In the genomic region with DNA sequence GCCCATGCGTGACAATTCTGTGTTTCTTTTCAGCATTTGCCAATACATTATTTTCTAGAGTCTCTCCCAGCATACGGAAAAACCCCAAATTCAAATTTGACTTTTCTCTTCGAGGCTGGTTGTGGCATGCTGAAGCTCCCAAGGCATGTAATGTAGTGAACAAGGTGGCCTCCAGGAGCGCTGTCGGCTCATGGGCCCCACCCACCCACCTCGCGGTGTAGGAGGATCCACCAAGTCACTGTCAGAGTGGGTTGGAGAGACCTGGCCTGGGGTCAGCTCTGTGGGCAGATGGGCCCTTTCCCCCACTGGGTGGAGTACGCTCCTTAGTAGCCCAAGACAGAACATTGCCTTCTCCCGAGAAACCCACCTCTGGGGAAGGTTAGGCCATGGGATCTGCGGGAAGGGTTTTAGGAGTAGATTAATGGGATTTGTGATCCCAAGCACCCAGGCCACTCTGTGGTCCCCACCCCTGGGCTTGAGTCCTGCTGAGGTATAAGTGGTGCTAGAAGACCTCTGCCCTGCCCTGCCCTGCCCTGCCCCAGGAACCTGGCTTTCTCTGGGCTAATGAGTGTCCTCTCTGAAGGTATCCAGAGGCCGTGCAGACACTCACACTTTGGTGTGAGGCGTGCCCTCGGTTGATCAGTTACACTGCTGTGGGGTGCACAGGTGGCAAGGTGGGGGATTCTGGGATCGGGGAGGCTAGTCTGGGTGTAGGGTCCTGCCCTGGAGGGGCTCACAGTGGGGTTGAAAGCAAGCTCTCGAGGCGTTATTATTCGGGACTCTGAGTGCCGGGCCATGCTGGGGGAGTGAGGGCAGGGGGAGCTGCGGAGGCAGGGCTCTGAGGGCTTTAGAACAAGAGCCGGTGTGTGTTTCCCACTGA, we compare ENCODE assay signal across 16 cellular contexts.
DNase-seq lines count a peak whose midpoint lies in the region; ATAC-seq and TF ChIP-seq lines count a peak whose summit lies in the region.
"Had no signal": no experiment of that assay in that cellular context is flagged by ENCODE, and none has a peak within 500 bp of the region (broad histone marks: within the 10 kb centered on the region; RNA-seq: fewer than 3 reads in every experiment).

No MANE protein-coding gene starts in this region.

- in situ Hi-C loops in brain microvascular endothelial cell (cut with HindIII; ENCODE audit: low pct_ligation_motif_present, low sequenced_read_pairs), result no loop called here

- no peak for TF ChIP-seq CTCF in right atrium auricular region (IDR thresholded peaks at IDR 0.05)
- TF ChIP-seq CTCF in brain microvascular endothelial cell (IDR thresholded peaks at IDR 0.05; ENCODE audit: low read depth, low read length, missing control alignments), result peak; percentile 11
- TF ChIP-seq CTCF in upper lobe of right lung (IDR thresholded peaks at IDR 0.05), result no peak
- TF ChIP-seq CTCF in body of pancreas (IDR thresholded peaks at IDR 0.05), result no peak

- H3K27ac ChIP-seq in right atrium auricular region, result no peak overlapping the region
- H3K27ac ChIP-seq in brain microvascular endothelial cell, result no peak overlapping the region
- peak overlapping the region; percentile 96 for H3K27ac ChIP-seq in layer of hippocampus (ENCODE audit: low read depth, low read length)
- H3K27ac ChIP-seq in upper lobe of right lung, result no peak overlapping the region
- no peak overlapping the region for H3K27ac ChIP-seq in body of pancreas
- H3K27ac ChIP-seq: heart left ventricle, RWPE1, thyroid gland had no signal

- ATAC-seq in Right ventricle myocardium inferior, result no peak
- ATAC-seq in upper lobe of right lung, result no peak
- no peak for ATAC-seq in HG03095 (IDR thresholded peaks at IDR 0.05; ENCODE audit: unreplicated experiment)
- no peak for ATAC-seq in body of pancreas
- ATAC-seq: heart left ventricle had no signal

- no peaks in the 10 kb centered on the region for H3K36me3 ChIP-seq in right atrium auricular region
- H3K36me3 ChIP-seq in brain microvascular endothelial cell (replicated peaks), result no peaks in the 10 kb centered on the region
- H3K36me3 ChIP-seq in upper lobe of right lung, result no peaks in the 10 kb centered on the region
- H3K36me3 ChIP-seq in body of pancreas (replicated peaks in 1 of 2; ENCODE audit: insufficient read depth in 1 of 2, low read depth in 2 of 2), result no peaks in the 10 kb centered on the region
- H3K36me3 ChIP-seq: heart left ventricle, thyroid gland had no signal

- no peak overlapping the region for H3K4me3 ChIP-seq in right atrium auricular region
- no peak overlapping the region for H3K4me3 ChIP-seq in brain microvascular endothelial cell (ENCODE audit: low read depth, low read length)
- H3K4me3 ChIP-seq in upper lobe of right lung, result no peak overlapping the region
- no peak overlapping the region for H3K4me3 ChIP-seq in body of pancreas
- H3K4me3 ChIP-seq: heart left ventricle, thyroid gland had no signal

- H3K27me3 ChIP-seq in right atrium auricular region, result no peaks in the 10 kb centered on the region
- no peaks in the 10 kb centered on the region for H3K27me3 ChIP-seq in brain microvascular endothelial cell (replicated peaks)
- no peaks in the 10 kb centered on the region for H3K27me3 ChIP-seq in layer of hippocampus (ENCODE audit: control insufficient read depth, insufficient read depth, low read length)
- no peaks in the 10 kb centered on the region for H3K27me3 ChIP-seq in upper lobe of right lung
- no peaks in the 10 kb centered on the region for H3K27me3 ChIP-seq in body of pancreas
- H3K27me3 ChIP-seq: heart left ventricle, thyroid gland had no signal

- no peaks in the 10 kb centered on the region for H3K4me1 ChIP-seq in right atrium auricular region
- peaks cover 5% of the 10 kb centered on the region for H3K4me1 ChIP-seq in upper lobe of right lung
- H3K4me1 ChIP-seq in body of pancreas, result no peaks in the 10 kb centered on the region
- H3K4me1 ChIP-seq: heart left ventricle, thyroid gland had no signal

- WGBS in body of pancreas, 2 donors, result 86 to 96% methylated on average over 17 to 20 of the region's 20 CpGs

- peak; percentile 21 for DNase-seq in right atrium auricular region (ENCODE audit: low spot score)
- DNase-seq in Right ventricle myocardium inferior (ENCODE audit: missing footprints), result no peak
- DNase-seq in brain microvascular endothelial cell, result no peak
- DNase-seq in upper lobe of right lung, result peak; percentile 43
- DNase-seq in cerebellar cortex (ENCODE audit: low spot score), result no peak
- no peak for DNase-seq in body of pancreas
- DNase-seq: activated CD4-positive, alpha-beta T cell treated with anti-CD3 and anti-CD28 coated beads for 48 hours; activated naive CD4-positive, alpha-beta T cell treated with anti-CD3 and anti-CD28 coated beads for 36 hours; heart left ventricle; naive B cell; NCI-H2029; stimulated activated CD4-positive, alpha-beta T cell treated with anti-CD3 and anti-CD28 coated beads, Interleukin-12 subunit alpha, Interleukin-12 subunit beta, amount 100 ng/mL, for 4 hours; thyroid gland had no signal

- no peak for TF ChIP-seq POLR2A in body of pancreas (IDR thresholded peaks at IDR 0.05)

- H3K9me3 ChIP-seq in right atrium auricular region (no peaks in the 10 kb centered on the region), upper lobe of right lung (no peaks in the 10 kb centered on the region), body of pancreas (no peaks in the 10 kb centered on the region)
- H3K9me3 ChIP-seq: heart left ventricle, thyroid gland had no signal

- intact Hi-C loops in Right ventricle myocardium inferior (cut with DNase I) (no loop called here), upper lobe of right lung (cut with DNase I) (no loop called here), body of pancreas (cut with DNase I) (no loop called here)

Comparison
In these comparisons a context has a peak if more than half of its experiments do, and no peak if none do; other contexts are left out.
1. DNase-seq: peak in right atrium auricular region (single experiment) and upper lobe of right lung (single experiment); none in Right ventricle myocardium inferior (single experiment), brain microvascular endothelial cell (single experiment), cerebellar cortex (single experiment) and body of pancreas (0 of 4).